1 cellular context compared by ENCODE assay signal in the genomic region with DNA sequence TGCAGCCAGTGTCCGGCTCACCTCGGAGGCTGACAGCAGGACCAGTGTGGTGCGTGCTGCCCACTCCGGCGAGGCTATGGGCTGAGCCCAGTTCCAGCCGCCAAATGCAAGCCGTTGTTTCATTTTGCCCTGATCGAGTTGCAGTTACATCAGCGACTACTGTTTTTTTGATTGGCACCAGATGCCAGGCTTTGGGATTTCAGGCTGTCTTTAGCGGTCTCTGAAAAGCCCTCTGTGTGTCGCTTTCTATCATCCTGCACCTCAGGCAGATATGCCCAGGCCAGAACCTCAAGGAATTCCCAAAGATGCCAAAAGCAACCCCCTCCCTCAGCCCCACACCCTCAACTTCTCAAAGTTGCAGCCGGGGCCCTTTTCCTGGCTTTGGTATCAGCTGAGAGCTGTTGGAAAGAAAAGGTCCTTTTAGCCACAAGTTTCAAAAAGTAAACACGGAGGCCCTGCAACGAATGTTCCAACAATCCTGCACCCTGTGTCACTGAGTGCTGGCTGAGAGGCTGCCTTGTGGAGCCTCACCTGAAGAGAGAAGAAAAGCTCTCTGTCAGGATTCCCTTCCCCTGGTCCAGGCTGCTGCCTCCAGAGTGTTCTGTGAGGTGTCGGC.
TF ChIP-seq lines count a peak whose summit lies in the region.

No MANE protein-coding gene starts in this region.

TF ChIP-seq in HepG2, 621 proteins besides CTCF, POLR2A, EP300 and RAD21 (continued from another document and continues in another):
- TF ChIP-seq, protein P1, sequence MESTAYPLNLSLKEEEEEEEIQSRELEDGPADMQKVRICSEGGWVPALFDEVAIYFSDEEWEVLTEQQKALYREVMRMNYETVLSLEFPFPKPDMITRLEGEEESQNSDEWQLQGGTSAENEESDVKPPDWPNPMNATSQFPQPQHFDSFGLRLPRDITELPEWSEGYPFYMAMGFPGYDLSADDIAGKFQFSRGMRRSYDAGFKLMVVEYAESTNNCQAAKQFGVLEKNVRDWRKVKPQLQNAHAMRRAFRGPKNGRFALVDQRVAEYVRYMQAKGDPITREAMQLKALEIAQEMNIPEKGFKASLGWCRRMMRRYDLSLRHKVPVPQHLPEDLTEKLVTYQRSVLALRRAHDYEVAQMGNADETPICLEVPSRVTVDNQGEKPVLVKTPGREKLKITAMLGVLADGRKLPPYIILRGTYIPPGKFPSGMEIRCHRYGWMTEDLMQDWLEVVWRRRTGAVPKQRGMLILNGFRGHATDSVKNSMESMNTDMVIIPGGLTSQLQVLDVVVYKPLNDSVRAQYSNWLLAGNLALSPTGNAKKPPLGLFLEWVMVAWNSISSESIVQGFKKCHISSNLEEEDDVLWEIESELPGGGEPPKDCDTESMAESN (CRISPR knock-in tag; conservative IDR thresholded peaks at IDR 0.05), result no peak
- TF ChIP-seq, protein P2, sequence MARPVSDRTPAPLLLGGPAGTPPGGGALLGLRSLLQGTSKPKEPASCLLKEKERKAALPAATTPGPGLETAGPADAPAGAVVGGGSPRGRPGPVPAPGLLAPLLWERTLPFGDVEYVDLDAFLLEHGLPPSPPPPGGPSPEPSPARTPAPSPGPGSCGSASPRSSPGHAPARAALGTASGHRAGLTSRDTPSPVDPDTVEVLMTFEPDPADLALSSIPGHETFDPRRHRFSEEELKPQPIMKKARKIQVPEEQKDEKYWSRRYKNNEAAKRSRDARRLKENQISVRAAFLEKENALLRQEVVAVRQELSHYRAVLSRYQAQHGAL (CRISPR knock-in tag; IDR thresholded peaks at IDR 0.05; ENCODE audit: not compliant biosample characterization), result no peak
- TF ChIP-seq ZSCAN12 (CRISPR knock-in tag; IDR thresholded peaks at IDR 0.05) (no peak), TBP (CRISPR knock-in tag; IDR thresholded peaks at IDR 0.05) (no peak), SMC3 (IDR thresholded peaks at IDR 0.05; ENCODE audit: low read length) (no peak), PCBP1 (IDR thresholded peaks at IDR 0.05; ENCODE audit: borderline replicate concordance, low read depth, low read length) (no peak), SIN3B (IDR thresholded peaks at IDR 0.05; ENCODE audit: low read length) (no peak), ZNF207 (IDR thresholded peaks at IDR 0.05; ENCODE audit: borderline replicate concordance) (no peak), NR2F1 (CRISPR knock-in tag; IDR thresholded peaks at IDR 0.05) (no peak), ZNF703 (CRISPR knock-in tag; IDR thresholded peaks at IDR 0.05; ENCODE audit: borderline replicate concordance) (no peak), ZNF614 (CRISPR knock-in tag; IDR thresholded peaks at IDR 0.05; ENCODE audit: borderline replicate concordance) (peak; percentile 79; the same call in 1 of the 2 replicates), TSC22D2 (CRISPR knock-in tag; IDR thresholded peaks at IDR 0.05; ENCODE audit: borderline replicate concordance) (no peak), CENPX (CRISPR knock-in tag; IDR thresholded peaks at IDR 0.05) (no peak), ZSCAN25 (CRISPR knock-in tag; IDR thresholded peaks at IDR 0.05) (no peak), SOX13 (IDR thresholded peaks at IDR 0.05) (0 out of 2 replicates have a peak, but pooled peaks have one; percentile 13), SOX13 (CRISPR knock-in tag; conservative IDR thresholded peaks at IDR 0.05 in 1 of 2, IDR thresholded peaks at IDR 0.05 in 1 of 2) (peak in 1 of 2 experiments; percentile 34; a peak in 1 of 4 replicates), ZNF264 (CRISPR knock-in tag; IDR thresholded peaks at IDR 0.05) (no peak), ZNF446 (CRISPR knock-in tag; IDR thresholded peaks at IDR 0.05) (no peak), ZNF234 (CRISPR knock-in tag; conservative IDR thresholded peaks at IDR 0.05) (no peak)
- TF ChIP-seq, protein P3, sequence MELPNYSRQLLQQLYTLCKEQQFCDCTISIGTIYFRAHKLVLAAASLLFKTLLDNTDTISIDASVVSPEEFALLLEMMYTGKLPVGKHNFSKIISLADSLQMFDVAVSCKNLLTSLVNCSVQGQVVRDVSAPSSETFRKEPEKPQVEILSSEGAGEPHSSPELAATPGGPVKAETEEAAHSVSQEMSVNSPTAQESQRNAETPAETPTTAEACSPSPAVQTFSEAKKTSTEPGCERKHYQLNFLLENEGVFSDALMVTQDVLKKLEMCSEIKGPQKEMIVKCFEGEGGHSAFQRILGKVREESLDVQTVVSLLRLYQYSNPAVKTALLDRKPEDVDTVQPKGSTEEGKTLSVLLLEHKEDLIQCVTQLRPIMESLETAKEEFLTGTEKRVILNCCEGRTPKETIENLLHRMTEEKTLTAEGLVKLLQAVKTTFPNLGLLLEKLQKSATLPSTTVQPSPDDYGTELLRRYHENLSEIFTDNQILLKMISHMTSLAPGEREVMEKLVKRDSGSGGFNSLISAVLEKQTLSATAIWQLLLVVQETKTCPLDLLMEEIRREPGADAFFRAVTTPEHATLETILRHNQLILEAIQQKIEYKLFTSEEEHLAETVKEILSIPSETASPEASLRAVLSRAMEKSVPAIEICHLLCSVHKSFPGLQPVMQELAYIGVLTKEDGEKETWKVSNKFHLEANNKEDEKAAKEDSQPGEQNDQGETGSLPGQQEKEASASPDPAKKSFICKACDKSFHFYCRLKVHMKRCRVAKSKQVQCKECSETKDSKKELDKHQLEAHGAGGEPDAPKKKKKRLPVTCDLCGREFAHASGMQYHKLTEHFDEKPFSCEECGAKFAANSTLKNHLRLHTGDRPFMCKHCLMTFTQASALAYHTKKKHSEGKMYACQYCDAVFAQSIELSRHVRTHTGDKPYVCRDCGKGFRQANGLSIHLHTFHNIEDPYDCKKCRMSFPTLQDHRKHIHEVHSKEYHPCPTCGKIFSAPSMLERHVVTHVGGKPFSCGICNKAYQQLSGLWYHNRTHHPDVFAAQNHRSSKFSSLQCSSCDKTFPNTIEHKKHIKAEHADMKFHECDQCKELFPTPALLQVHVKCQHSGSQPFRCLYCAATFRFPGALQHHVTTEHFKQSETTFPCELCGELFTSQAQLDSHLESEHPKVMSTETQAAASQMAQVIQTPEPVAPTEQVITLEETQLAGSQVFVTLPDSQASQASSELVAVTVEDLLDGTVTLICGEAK (IDR thresholded peaks at IDR 0.05), result no peak
- TF ChIP-seq, protein P3 (CRISPR knock-in tag; IDR thresholded peaks at IDR 0.05), result peak; percentile 24; the same call in 1 of the 2 replicates
- TF ChIP-seq, protein P4, sequence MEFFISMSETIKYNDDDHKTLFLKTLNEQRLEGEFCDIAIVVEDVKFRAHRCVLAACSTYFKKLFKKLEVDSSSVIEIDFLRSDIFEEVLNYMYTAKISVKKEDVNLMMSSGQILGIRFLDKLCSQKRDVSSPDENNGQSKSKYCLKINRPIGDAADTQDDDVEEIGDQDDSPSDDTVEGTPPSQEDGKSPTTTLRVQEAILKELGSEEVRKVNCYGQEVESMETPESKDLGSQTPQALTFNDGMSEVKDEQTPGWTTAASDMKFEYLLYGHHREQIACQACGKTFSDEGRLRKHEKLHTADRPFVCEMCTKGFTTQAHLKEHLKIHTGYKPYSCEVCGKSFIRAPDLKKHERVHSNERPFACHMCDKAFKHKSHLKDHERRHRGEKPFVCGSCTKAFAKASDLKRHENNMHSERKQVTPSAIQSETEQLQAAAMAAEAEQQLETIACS (CRISPR knock-in tag; IDR thresholded peaks at IDR 0.05), result no peak
- TF ChIP-seq, protein P5, sequence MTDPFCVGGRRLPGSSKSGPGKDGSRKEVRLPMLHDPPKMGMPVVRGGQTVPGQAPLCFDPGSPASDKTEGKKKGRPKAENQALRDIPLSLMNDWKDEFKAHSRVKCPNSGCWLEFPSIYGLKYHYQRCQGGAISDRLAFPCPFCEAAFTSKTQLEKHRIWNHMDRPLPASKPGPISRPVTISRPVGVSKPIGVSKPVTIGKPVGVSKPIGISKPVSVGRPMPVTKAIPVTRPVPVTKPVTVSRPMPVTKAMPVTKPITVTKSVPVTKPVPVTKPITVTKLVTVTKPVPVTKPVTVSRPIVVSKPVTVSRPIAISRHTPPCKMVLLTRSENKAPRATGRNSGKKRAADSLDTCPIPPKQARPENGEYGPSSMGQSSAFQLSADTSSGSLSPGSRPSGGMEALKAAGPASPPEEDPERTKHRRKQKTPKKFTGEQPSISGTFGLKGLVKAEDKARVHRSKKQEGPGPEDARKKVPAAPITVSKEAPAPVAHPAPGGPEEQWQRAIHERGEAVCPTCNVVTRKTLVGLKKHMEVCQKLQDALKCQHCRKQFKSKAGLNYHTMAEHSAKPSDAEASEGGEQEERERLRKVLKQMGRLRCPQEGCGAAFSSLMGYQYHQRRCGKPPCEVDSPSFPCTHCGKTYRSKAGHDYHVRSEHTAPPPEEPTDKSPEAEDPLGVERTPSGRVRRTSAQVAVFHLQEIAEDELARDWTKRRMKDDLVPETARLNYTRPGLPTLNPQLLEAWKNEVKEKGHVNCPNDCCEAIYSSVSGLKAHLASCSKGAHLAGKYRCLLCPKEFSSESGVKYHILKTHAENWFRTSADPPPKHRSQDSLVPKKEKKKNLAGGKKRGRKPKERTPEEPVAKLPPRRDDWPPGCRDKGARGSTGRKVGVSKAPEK (CRISPR knock-in tag; IDR thresholded peaks at IDR 0.05; ENCODE audit: borderline replicate concordance), result no peak; the same call in 1 of the 2 replicates
- TF ChIP-seq, protein P6, sequence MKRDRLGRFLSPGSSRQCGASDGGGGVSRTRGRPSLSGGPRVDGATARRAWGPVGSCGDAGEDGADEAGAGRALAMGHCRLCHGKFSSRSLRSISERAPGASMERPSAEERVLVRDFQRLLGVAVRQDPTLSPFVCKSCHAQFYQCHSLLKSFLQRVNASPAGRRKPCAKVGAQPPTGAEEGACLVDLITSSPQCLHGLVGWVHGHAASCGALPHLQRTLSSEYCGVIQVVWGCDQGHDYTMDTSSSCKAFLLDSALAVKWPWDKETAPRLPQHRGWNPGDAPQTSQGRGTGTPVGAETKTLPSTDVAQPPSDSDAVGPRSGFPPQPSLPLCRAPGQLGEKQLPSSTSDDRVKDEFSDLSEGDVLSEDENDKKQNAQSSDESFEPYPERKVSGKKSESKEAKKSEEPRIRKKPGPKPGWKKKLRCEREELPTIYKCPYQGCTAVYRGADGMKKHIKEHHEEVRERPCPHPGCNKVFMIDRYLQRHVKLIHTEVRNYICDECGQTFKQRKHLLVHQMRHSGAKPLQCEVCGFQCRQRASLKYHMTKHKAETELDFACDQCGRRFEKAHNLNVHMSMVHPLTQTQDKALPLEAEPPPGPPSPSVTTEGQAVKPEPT (CRISPR knock-in tag; IDR thresholded peaks at IDR 0.05; ENCODE audit: low read depth), result 0 out of 2 replicates have a peak, but pooled peaks have one; percentile 59
- TF ChIP-seq, protein P7, sequence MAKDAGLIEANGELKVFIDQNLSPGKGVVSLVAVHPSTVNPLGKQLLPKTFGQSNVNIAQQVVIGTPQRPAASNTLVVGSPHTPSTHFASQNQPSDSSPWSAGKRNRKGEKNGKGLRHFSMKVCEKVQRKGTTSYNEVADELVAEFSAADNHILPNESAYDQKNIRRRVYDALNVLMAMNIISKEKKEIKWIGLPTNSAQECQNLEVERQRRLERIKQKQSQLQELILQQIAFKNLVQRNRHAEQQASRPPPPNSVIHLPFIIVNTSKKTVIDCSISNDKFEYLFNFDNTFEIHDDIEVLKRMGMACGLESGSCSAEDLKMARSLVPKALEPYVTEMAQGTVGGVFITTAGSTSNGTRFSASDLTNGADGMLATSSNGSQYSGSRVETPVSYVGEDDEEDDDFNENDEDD (CRISPR knock-in tag; IDR thresholded peaks at IDR 0.05; ENCODE audit: borderline replicate concordance), result no peak; the same call in 1 of the 2 replicates
- TF ChIP-seq, protein P8, sequence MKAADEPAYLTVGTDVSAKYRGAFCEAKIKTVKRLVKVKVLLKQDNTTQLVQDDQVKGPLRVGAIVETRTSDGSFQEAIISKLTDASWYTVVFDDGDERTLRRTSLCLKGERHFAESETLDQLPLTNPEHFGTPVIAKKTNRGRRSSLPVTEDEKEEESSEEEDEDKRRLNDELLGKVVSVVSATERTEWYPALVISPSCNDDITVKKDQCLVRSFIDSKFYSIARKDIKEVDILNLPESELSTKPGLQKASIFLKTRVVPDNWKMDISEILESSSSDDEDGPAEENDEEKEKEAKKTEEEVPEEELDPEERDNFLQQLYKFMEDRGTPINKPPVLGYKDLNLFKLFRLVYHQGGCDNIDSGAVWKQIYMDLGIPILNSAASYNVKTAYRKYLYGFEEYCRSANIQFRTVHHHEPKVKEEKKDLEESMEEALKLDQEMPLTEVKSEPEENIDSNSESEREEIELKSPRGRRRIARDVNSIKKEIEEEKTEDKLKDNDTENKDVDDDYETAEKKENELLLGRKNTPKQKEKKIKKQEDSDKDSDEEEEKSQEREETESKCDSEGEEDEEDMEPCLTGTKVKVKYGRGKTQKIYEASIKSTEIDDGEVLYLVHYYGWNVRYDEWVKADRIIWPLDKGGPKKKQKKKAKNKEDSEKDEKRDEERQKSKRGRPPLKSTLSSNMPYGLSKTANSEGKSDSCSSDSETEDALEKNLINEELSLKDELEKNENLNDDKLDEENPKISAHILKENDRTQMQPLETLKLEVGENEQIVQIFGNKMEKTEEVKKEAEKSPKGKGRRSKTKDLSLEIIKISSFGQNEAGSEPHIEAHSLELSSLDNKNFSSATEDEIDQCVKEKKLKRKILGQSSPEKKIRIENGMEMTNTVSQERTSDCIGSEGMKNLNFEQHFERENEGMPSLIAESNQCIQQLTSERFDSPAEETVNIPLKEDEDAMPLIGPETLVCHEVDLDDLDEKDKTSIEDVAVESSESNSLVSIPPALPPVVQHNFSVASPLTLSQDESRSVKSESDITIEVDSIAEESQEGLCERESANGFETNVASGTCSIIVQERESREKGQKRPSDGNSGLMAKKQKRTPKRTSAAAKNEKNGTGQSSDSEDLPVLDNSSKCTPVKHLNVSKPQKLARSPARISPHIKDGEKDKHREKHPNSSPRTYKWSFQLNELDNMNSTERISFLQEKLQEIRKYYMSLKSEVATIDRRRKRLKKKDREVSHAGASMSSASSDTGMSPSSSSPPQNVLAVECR (CRISPR knock-in tag; IDR thresholded peaks at IDR 0.05; ENCODE audit: borderline replicate concordance), result no peak; the same call in 1 of the 2 replicates
